11 cellular contexts compared by ENCODE assay signal in genomic region chr11:77548552-77549439, GRCh38. TPM values are rescaled to one million over a fixed set of nuclear protein-coding genes. Genes with fewer than 3 reads are reported as not detected.
DNase-seq lines count a peak whose midpoint lies in the region; FAIRE-seq and TF ChIP-seq lines count a peak whose summit lies in the region.
"Had no signal": no experiment of that assay in that cellular context is flagged by ENCODE, and none has a peak within 500 bp of the region (broad histone marks: within the 10 kb centered on the region; RNA-seq: fewer than 3 reads in every experiment).

No MANE protein-coding gene starts in this region.

- TF ChIP-seq CTCF in MM.1S (IDR thresholded peaks at IDR 0.05; ENCODE audit: low read length) (no peak), astrocyte (IDR thresholded peaks at IDR 0.05; ENCODE audit: insufficient read depth, low read depth, low read length) (no peak), type B pancreatic cell (conservative IDR thresholded peaks at IDR 0.05) (peak; percentile 0), sigmoid colon (IDR thresholded peaks at IDR 0.05) (peak in 1 of 4 experiments; percentile 15)

- peaks cover 10% of the 10 kb centered on the region for H3K4me1 ChIP-seq in MM.1S (ENCODE audit: low read length)
- no peaks in the 10 kb centered on the region for H3K4me1 ChIP-seq in astrocyte (ENCODE audit: insufficient read depth, low read length)
- H3K4me1 ChIP-seq in mesenchymal stem cell (ENCODE audit: control insufficient read depth, insufficient read depth, low read depth, low read length), result no peaks in the 10 kb centered on the region
- peaks cover 0 to 9% (median 0%) of the 10 kb centered on the region in 4 donors for H3K4me1 ChIP-seq in sigmoid colon

- intact Hi-C loops in sigmoid colon (cut with DNase I), result loop anchor here (2.0 to 5.0 kb wide), 3 partner anchors 361 to 501 kb away; no protein-coding TSS in a partner anchor

- H2AK5ac ChIP-seq in mesenchymal stem cell (ENCODE audit: low read length, severe bottlenecking), result no peak overlapping the region

- no peak overlapping the region for H2BK12ac ChIP-seq in mesenchymal stem cell (ENCODE audit: low read length in 2 of 2)

- H4K20me1 ChIP-seq in MM.1S (ENCODE audit: insufficient read depth, low read length) (no peaks in the 10 kb centered on the region), astrocyte (ENCODE audit: insufficient read depth, low read length) (no peaks in the 10 kb centered on the region)

- no peak overlapping the region for H3K27ac ChIP-seq in MM.1S (ENCODE audit: low read length)
- no peak overlapping the region for H3K27ac ChIP-seq in astrocyte (ENCODE audit: low read depth, low read length)
- H3K27ac ChIP-seq in mesenchymal stem cell (ENCODE audit: low read length, poor library complexity, severe bottlenecking), result no peak overlapping the region
- H3K27ac ChIP-seq in sigmoid colon, result no peak overlapping the region

- TF ChIP-seq EP300 in sigmoid colon (IDR thresholded peaks at IDR 0.05), result no peak

- no peaks in the 10 kb centered on the region for H3K27me3 ChIP-seq in MM.1S (replicated peaks; ENCODE audit: insufficient read depth, low read length)
- no peaks in the 10 kb centered on the region for H3K27me3 ChIP-seq in astrocyte (ENCODE audit: insufficient read depth, low read length)
- H3K27me3 ChIP-seq in mesenchymal stem cell (ENCODE audit: control insufficient read depth in 1 of 2, insufficient read depth in 1 of 2, low read length in 2 of 2), result no peaks in the 10 kb centered on the region
- H3K27me3 ChIP-seq in sigmoid colon, result no peaks in the 10 kb centered on the region

- no peak overlapping the region for H4K8ac ChIP-seq in mesenchymal stem cell (ENCODE audit: low read length)

- no peak overlapping the region for H3K23ac ChIP-seq in mesenchymal stem cell (ENCODE audit: low read length in 2 of 2)

- no peak overlapping the region for H3K4ac ChIP-seq in mesenchymal stem cell (ENCODE audit: low read depth in 1 of 2, low read length in 2 of 2)

- H3K36me3 ChIP-seq in MM.1S (replicated peaks; ENCODE audit: insufficient read depth, low read length), result no peaks in the 10 kb centered on the region
- no peaks in the 10 kb centered on the region for H3K36me3 ChIP-seq in astrocyte (ENCODE audit: insufficient read depth, low read length)
- no peaks in the 10 kb centered on the region for H3K36me3 ChIP-seq in mesenchymal stem cell (ENCODE audit: control insufficient read depth in 1 of 2, insufficient read depth in 2 of 2, low read depth in 1 of 2, low read length in 2 of 2)
- H3K36me3 ChIP-seq in sigmoid colon, result no peaks in the 10 kb centered on the region

- H3K9me3 ChIP-seq in MM.1S (replicated peaks; ENCODE audit: insufficient read depth, low read length), result no peaks in the 10 kb centered on the region
- H3K9me3 ChIP-seq in astrocyte (ENCODE audit: insufficient read depth, low read depth, low read length), result peaks cover 3% of the 10 kb centered on the region
- peaks cover 10% of the 10 kb centered on the region for H3K9me3 ChIP-seq in mesenchymal stem cell (ENCODE audit: control insufficient read depth, low read length)
- H3K9me3 ChIP-seq in sigmoid colon, result no peaks in the 10 kb centered on the region

- no peak overlapping the region for H2BK15ac ChIP-seq in mesenchymal stem cell (ENCODE audit: low read depth, poor library complexity, severe bottlenecking)

- H3K79me2 ChIP-seq in MM.1S (ENCODE audit: low read length), result no peaks in the 10 kb centered on the region
- no peaks in the 10 kb centered on the region for H3K79me2 ChIP-seq in astrocyte (ENCODE audit: insufficient read depth, low read length)

- no peak overlapping the region for H4K91ac ChIP-seq in mesenchymal stem cell (ENCODE audit: low read length)

- no peak overlapping the region for H3K27ac Mint-ChIP-seq in astrocyte (ENCODE audit: unreplicated experiment)
- H3K27ac Mint-ChIP-seq in type B pancreatic cell, result peak overlapping the region; percentile 1
- H3K27ac Mint-ChIP-seq: activated naive CD8-positive, alpha-beta T cell treated with anti-CD3 and anti-CD28 coated beads, Interleukin-2, amount 50 U/mL, for 24 hours had no signal

- no peaks in the 10 kb centered on the region for H3K79me1 ChIP-seq in mesenchymal stem cell (replicated peaks; ENCODE audit: low read length, poor library complexity, severe bottlenecking)

- H3K4me2 ChIP-seq in MM.1S (ENCODE audit: low read depth, low read length) (peak overlapping the region; percentile 50), astrocyte (ENCODE audit: low read length) (peak overlapping the region; percentile 2), mesenchymal stem cell (ENCODE audit: low read length, poor library complexity, severe bottlenecking) (no peak overlapping the region)

- H3K9ac ChIP-seq in MM.1S (ENCODE audit: low read length), result no peak overlapping the region
- H3K9ac ChIP-seq in astrocyte (ENCODE audit: low read length), result no peak overlapping the region
- H3K9ac ChIP-seq in mesenchymal stem cell (ENCODE audit: low read length), result peak overlapping the region; percentile 70

- H2AFZ ChIP-seq in MM.1S (ENCODE audit: low read length) (peak overlapping the region; percentile 59), astrocyte (ENCODE audit: low read depth, low read length) (no peak overlapping the region), mesenchymal stem cell (ENCODE audit: low read depth, low read length) (peak overlapping the region; percentile 27)

- H3K4me3 ChIP-seq in MM.1S (ENCODE audit: low read length), result no peak overlapping the region
- H3K4me3 ChIP-seq in astrocyte (ENCODE audit: insufficient read depth, low read depth, low read length), result no peak overlapping the region
- H3K4me3 ChIP-seq in mesenchymal stem cell (ENCODE audit: insufficient read depth in 1 of 2, low read depth in 1 of 2, low read length in 2 of 2), result no peak overlapping the region
- no peak overlapping the region for H3K4me3 ChIP-seq in sigmoid colon

- no peak overlapping the region for H3K14ac ChIP-seq in mesenchymal stem cell (ENCODE audit: low read length in 2 of 2)

- peaks cover 2% of the 10 kb centered on the region for H3K9me3 Mint-ChIP-seq in astrocyte (ENCODE audit: unreplicated experiment)
- H3K9me3 Mint-ChIP-seq in type B pancreatic cell, result no peaks in the 10 kb centered on the region
- H3K9me3 Mint-ChIP-seq: activated naive CD8-positive, alpha-beta T cell treated with anti-CD3 and anti-CD28 coated beads, Interleukin-2, amount 50 U/mL, for 24 hours had no signal

- no peak for TF ChIP-seq POLR2A in sigmoid colon (IDR thresholded peaks at IDR 0.05)

- peak; percentile 38 for DNase-seq in MM.1S
- no peak for DNase-seq in astrocyte (ENCODE audit: low read depth)
- no peak for DNase-seq in mesenchymal stem cell
- DNase-seq in type B pancreatic cell (ENCODE audit: extremely low spot score, unreplicated experiment), result no peak
- DNase-seq in sigmoid colon, result no peak
- no peak for DNase-seq in activated CD4-positive, alpha-beta T cell treated with anti-CD3 and anti-CD28 coated beads, Interleukin-2, amount 50 U/mL, for 48 hours
- no peak for DNase-seq in SKM-1 treated with dmso at 0.1 percent for 144 hours (lab: John Stamatoyannopoulos, UW; ENCODE audit: unreplicated experiment)
- DNase-seq: activated CD4-positive, alpha-beta T cell treated with anti-CD3 and anti-CD28 coated beads for 1 hour; activated T-cell treated with anti-CD3 and anti-CD28 coated beads, Interleukin-2, amount 50 U/mL, for 1 hour had no signal

- H3K18ac ChIP-seq in mesenchymal stem cell (ENCODE audit: low read depth in 1 of 2, low read length in 2 of 2), result no peak overlapping the region

- WGBS in mesenchymal stem cell, result 87% methylated on average over 4 of the region's 6 CpGs
- WGBS in sigmoid colon, 2 donors, result 73 to 78% methylated on average over 6 of the region's 6 CpGs

- no peaks in the 10 kb centered on the region for H3K9me2 ChIP-seq in MM.1S (replicated peaks; ENCODE audit: insufficient read depth, low read length)

- H3K4me1 Mint-ChIP-seq in astrocyte (ENCODE audit: low read depth, unreplicated experiment) (peaks cover 3% of the 10 kb centered on the region), type B pancreatic cell (ENCODE audit: unreplicated experiment) (peaks cover 7% of the 10 kb centered on the region)

- peaks cover 5% of the 10 kb centered on the region for H3K27me3 Mint-ChIP-seq in astrocyte (ENCODE audit: low read depth, unreplicated experiment)
- no peaks in the 10 kb centered on the region for H3K27me3 Mint-ChIP-seq in type B pancreatic cell
- H3K27me3 Mint-ChIP-seq: activated naive CD8-positive, alpha-beta T cell treated with anti-CD3 and anti-CD28 coated beads, Interleukin-2, amount 50 U/mL, for 24 hours had no signal

- H2BK120ac ChIP-seq in mesenchymal stem cell (ENCODE audit: low read depth, low read length), result no peak overlapping the region

- no peak overlapping the region for H2BK5ac ChIP-seq in mesenchymal stem cell (ENCODE audit: low read depth, low read length, poor library complexity, severe bottlenecking)

- 0 out of 2 replicates have a peak, but pooled peaks cover 3% of the 10 kb centered on the region for H3F3A ChIP-seq in MM.1S (ENCODE audit: insufficient read depth, low read length)

- no peaks in the 10 kb centered on the region for H3K36me3 Mint-ChIP-seq in astrocyte (ENCODE audit: low read depth, unreplicated experiment)
- no peaks in the 10 kb centered on the region for H3K36me3 Mint-ChIP-seq in type B pancreatic cell

- FAIRE-seq in astrocyte (lab: Jason Lieb, UNC), result no peak

- H3K4me3 Mint-ChIP-seq in astrocyte (ENCODE audit: unreplicated experiment) (no peak overlapping the region), type B pancreatic cell (no peak overlapping the region)
- H3K4me3 Mint-ChIP-seq: activated naive CD8-positive, alpha-beta T cell treated with anti-CD3 and anti-CD28 coated beads, Interleukin-2, amount 50 U/mL, for 24 hours had no signal

RNA-seq across cellular contexts. Expression of gene AQP11, which starts 41.0 kb away (rescaled TPM):
- total RNA-seq in astrocyte (0.48 and 0.91 TPM in 2 replicates), type B pancreatic cell (ENCODE audit: low replicate concordance) (2.4 and 4.1 TPM in 2 replicates), sigmoid colon (under 1 TPM in 3 of 4 donors, not detected in 1; 0.36 to 0.66 (median 0.54) TPM)
- polyA plus RNA-seq in mesenchymal stem cell (2013, experiment 1 of 2), result 0.40 TPM
- polyA plus RNA-seq in mesenchymal stem cell (2013, experiment 2 of 2), result 0.38 TPM
- 1 to 10 TPM; 1.7 to 2.4 (median 1.8) TPM for polyA plus RNA-seq in sigmoid colon
- total RNA-seq: MCF 10A had no signal
